Comparison of ENCODE assay signal across 8 cellular contexts in genomic region chr7:151231964-151232271, GRCh38. TPM values are rescaled to one million over a fixed set of nuclear protein-coding genes. Genes with fewer than 3 reads are reported as not detected.
A peak's percentile ranks its signal among the peaks of the same experiment; 100 is the strongest.
DNase-seq lines count a peak whose midpoint lies in the region; ATAC-seq and TF ChIP-seq lines count a peak whose summit lies in the region.

No MANE protein-coding gene starts in this region.

- no peak for DNase-seq in GM06990 (ENCODE audit: extremely low read depth, insufficient read length)
- peak; percentile 37 for DNase-seq in RPMI8226
- no peak for DNase-seq in esophagus squamous epithelium (lab: John Stamatoyannopoulos, UW)
- DNase-seq in prostate gland (ENCODE audit: low spot score): no peak
- no peak for DNase-seq in GM13977 (ENCODE audit: low spot score)
- no peak for DNase-seq in NCI-H1048 (lab: John Stamatoyannopoulos, UW)

- in situ Hi-C loops in GM13977 (cut with MboI; ENCODE audit: low pct_unique_long_range_greater_than_20kb, low sequenced_read_pairs, unreplicated experiment): no loop called here

- H3K4me3 ChIP-seq in GM06990 (replicated peaks; ENCODE audit: low read depth, low read length) (peak overlapping the region; percentile 99), esophagus squamous epithelium (peak overlapping the region; percentile 81 to 100 (median 94)), prostate gland (peak overlapping the region; percentile 77 to 80)

- H3K27me3 ChIP-seq in GM06990 (replicated peaks; ENCODE audit: control insufficient read depth, insufficient read depth, low read length): no peaks in the 10 kb centered on the region
- H3K27me3 ChIP-seq in esophagus squamous epithelium: no peaks in the 10 kb centered on the region
- H3K27me3 ChIP-seq in prostate gland (replicated peaks; ENCODE audit: insufficient read depth): no peaks in the 10 kb centered on the region

- 6 to 8% methylated on average over 1 to 8 of the region's 10 CpGs for WGBS in esophagus squamous epithelium, 2 donors
- WGBS in prostate gland: 7% methylated on average over 10 of the region's 10 CpGs

- peaks cover 23 to 50% (median 23%) of the 10 kb centered on the region in 3 donors for H3K4me1 ChIP-seq in esophagus squamous epithelium
- peaks cover 3% of the 10 kb centered on the region for H3K4me1 ChIP-seq in prostate gland (replicated peaks)

- peaks cover 10% of the 10 kb centered on the region for H3K36me3 ChIP-seq in GM06990 (ENCODE audit: control insufficient read depth, insufficient read depth, low read length)
- peaks cover 8 to 25% (median 13%) of the 10 kb centered on the region in 3 donors for H3K36me3 ChIP-seq in esophagus squamous epithelium
- H3K36me3 ChIP-seq in prostate gland: no peaks in the 10 kb centered on the region

- intact Hi-C loops in esophagus squamous epithelium (cut with DNase I) (no loop called here), prostate gland (cut with DNase I) (no loop called here)

- ATAC-seq in GM18502 (IDR thresholded peaks at IDR 0.05; ENCODE audit: poor library complexity, unreplicated experiment) (no peak), HG02623 (IDR thresholded peaks at IDR 0.05; ENCODE audit: unreplicated experiment) (no peak)

- no peak for TF ChIP-seq POLR2A in esophagus squamous epithelium (IDR thresholded peaks at IDR 0.05)
- no peak for TF ChIP-seq POLR2A in prostate gland (IDR thresholded peaks at IDR 0.05)

- H3K27ac ChIP-seq in esophagus squamous epithelium (peak overlapping the region; percentile 85 to 90 (median 87)), prostate gland (peak overlapping the region; percentile 63 to 77)

- H3K9me3 ChIP-seq in esophagus squamous epithelium: no peaks in the 10 kb centered on the region
- no peaks in the 10 kb centered on the region for H3K9me3 ChIP-seq in prostate gland

- no peak for TF ChIP-seq CTCF in GM06990 (IDR thresholded peaks at IDR 0.05; ENCODE audit: insufficient read depth, low read length, poor library complexity, severe bottlenecking)
- TF ChIP-seq CTCF in esophagus squamous epithelium (IDR thresholded peaks at IDR 0.05): no peak
- TF ChIP-seq CTCF in prostate gland (IDR thresholded peaks at IDR 0.05): no peak
- no peak for TF ChIP-seq CTCF in GM13977 (IDR thresholded peaks at IDR 0.05; ENCODE audit: extremely low read depth, insufficient read depth, missing control alignments)

RNA-seq across cellular contexts. Expression of gene CHPF2, which starts 0.4 kb away (rescaled TPM):
- total RNA-seq in esophagus squamous epithelium (10 to 100 TPM; 21.8 to 23.5 (median 22.3) TPM), prostate gland (10 to 100 TPM; 40.2 to 72.9 TPM)

RNA-seq across cellular contexts. Expression of gene ABCF2, which starts 4.9 kb away (rescaled TPM):
- 10 to 100 TPM; 27.0 to 44.7 (median 40.5) TPM for total RNA-seq in esophagus squamous epithelium
- total RNA-seq in prostate gland: 10 to 100 TPM; 23.3 to 33.3 TPM

RNA-seq across cellular contexts. Expression of gene SMARCD3, which starts 16.6 kb away (rescaled TPM):
- total RNA-seq in esophagus squamous epithelium (10 to 100 TPM in 1 of 4 donors, 1 to 10 TPM in 3; 2.5 to 11.6 (median 6.3) TPM), prostate gland (100 to 1,000 TPM in 1 of 2 donors, 10 to 100 TPM in 1; 35.6 to 108 TPM)

RNA-seq across cellular contexts. Expression of gene H2BK1, which starts 21.6 kb away (rescaled TPM):
- not detected for total RNA-seq in esophagus squamous epithelium
- total RNA-seq in prostate gland: 1 to 10 TPM in 1 of 2 donors, not detected in 1; 3.0 TPM

RNA-seq across cellular contexts. Expression of gene ASB10, which starts 44.9 kb away (rescaled TPM):
- total RNA-seq in esophagus squamous epithelium: not detected
- not detected for total RNA-seq in prostate gland
